Comparison of ENCODE assay signal across 10 cellular contexts in the genomic region with DNA sequence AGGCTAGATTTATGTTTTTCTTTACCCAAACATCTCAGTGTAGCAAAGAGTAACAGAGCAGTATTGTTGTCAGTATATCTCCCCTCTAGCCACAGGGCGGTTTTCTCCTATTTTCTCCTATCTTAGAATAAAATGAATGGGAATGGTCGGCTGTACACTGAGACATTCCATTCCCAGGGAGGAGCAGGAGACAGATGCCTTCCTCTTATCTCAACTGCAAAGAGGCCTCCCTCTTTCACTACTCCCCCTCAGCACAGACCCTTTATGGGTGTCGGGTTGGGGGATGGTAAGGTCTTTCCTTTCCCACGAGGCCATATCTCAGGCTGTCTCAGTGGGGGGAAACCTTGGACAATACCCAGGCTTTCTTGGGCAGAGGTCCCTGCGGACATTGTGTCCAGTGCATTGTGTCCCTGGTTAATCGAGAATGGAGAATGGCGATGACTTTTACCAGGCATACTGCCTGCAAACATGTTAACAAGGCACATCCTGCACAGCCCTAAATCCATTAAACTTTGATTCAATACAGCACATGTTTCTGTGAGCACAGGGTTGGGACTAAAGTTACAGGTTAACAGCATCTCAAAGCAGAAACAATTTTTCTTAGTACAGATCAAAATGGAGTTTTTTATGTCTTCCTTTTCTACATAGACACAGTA. TPM values are rescaled to one million over a fixed set of nuclear protein-coding genes. Genes with fewer than 3 reads are reported as not detected.
"Had no signal": no experiment of that assay in that cellular context is flagged by ENCODE, and none has a peak within 500 bp of the region (broad histone marks: within the 10 kb centered on the region; RNA-seq: fewer than 3 reads in every experiment).

No MANE protein-coding gene starts in this region.

RNA-seq across cellular contexts. Expression of a gene that starts 11.3 kb away (rescaled TPM):
- total RNA-seq: activated B cell treated with CpG ODN at 0.5 μM for 24 hours; activated CD4-positive, alpha-beta memory T cell treated with anti-CD3 and anti-CD28 coated beads for 36 hours; activated naive CD4-positive, alpha-beta T cell treated with anti-CD3 and anti-CD28 coated beads for 36 hours; activated naive CD4-positive, alpha-beta T cell treated with anti-CD3 and anti-CD28 coated beads, Interleukin-2, amount 50 U/mL, for 72 hours; activated T-cell treated with anti-CD3 and anti-CD28 coated beads, Interleukin-2, amount 50 U/mL, for 4 hours; activated T-helper 1 cell treated with anti-CD3 and anti-CD28 coated beads, Interleukin-12 subunit alpha, Interleukin-12 subunit beta, Interleukin-2, Interleukin-4 antibody, amounts not matched to agents 30 ng/mL and 10 ng/mL and 1 ng/mL, durations not matched to agents 14 hours and 24 hours and 36 hours; IMR-90; MCF 10A; RPMI7951; SJCRH30 had no signal
- polyA plus RNA-seq: IMR-90 had no signal
